In genomic region chr10:93612237-93612636, GRCh38 we compare ENCODE assay signal across 22 cellular contexts. TPM values are rescaled to one million over a fixed set of nuclear protein-coding genes. Genes with fewer than 3 reads are reported as not detected.
"Had no signal": no experiment of that assay in that cellular context is flagged by ENCODE, and none has a peak within 500 bp of the region (broad histone marks: within the 10 kb centered on the region; RNA-seq: fewer than 3 reads in every experiment).

PDE6C (plus strand) TSS chr10:93612537; CDS start chr10:93612726, 189 bp downstream.

- H3K27ac ChIP-seq: KMS-11, SJSA1, SK-N-MC had no signal

- H3K9ac ChIP-seq: KMS-11 had no signal

- H3K36me3 ChIP-seq: SJSA1 had no signal

- H3K27me3 ChIP-seq: SJSA1 had no signal

- H3K36me3 Mint-ChIP-seq: IgD-negative memory B cell had no signal

- DNase-seq: Kasumi-1, MM.1S, NCI-H1092 treated with DMSO at 0.1 percent for 48 hours, NCI-H1436, NCI-H187, NCI-H2029, NCI-H2171 treated with DMSO at 0.1 percent for 48 hours, NCI-H345, NCI-H446 treated with DMSO at 0.1 percent for 48 hours, NCI-H510A treated with DMSO at 0.1 percent for 48 hours, NCI-H526, Right ventricle myocardium superior, RPMI8226, SIG-M5 had no signal

- FAIRE-seq: RCC 7860 had no signal

- H3K4me1 ChIP-seq: SJSA1 had no signal

- H3K4me3 Mint-ChIP-seq: IgD-negative memory B cell had no signal

- H3K9me3 ChIP-seq: SJSA1 had no signal

- H3K4me3 ChIP-seq: K562, SJSA1, SK-N-MC had no signal

- H3K4me2 ChIP-seq: KMS-11 had no signal

- ATAC-seq: K562 had no signal

RNA-seq across cellular contexts. Expression of gene PDE6C, which starts in this region (rescaled TPM):
- total RNA-seq: HT1080, K562, M059J, Right ventricle myocardium superior, SJSA1 had no signal
- polyA plus RNA-seq: IgD-negative memory B cell, K562 had no signal
